In genomic region chr10:649798-650690, GRCh38 we compare ENCODE assay signal across 1 cellular context.
TF ChIP-seq lines count a peak whose summit lies in the region.

No MANE protein-coding gene starts in this region.

TF ChIP-seq in HepG2, 621 proteins besides CTCF, POLR2A, EP300 and RAD21 (continued from another document and continues in another):
- TF ChIP-seq, protein P1, sequence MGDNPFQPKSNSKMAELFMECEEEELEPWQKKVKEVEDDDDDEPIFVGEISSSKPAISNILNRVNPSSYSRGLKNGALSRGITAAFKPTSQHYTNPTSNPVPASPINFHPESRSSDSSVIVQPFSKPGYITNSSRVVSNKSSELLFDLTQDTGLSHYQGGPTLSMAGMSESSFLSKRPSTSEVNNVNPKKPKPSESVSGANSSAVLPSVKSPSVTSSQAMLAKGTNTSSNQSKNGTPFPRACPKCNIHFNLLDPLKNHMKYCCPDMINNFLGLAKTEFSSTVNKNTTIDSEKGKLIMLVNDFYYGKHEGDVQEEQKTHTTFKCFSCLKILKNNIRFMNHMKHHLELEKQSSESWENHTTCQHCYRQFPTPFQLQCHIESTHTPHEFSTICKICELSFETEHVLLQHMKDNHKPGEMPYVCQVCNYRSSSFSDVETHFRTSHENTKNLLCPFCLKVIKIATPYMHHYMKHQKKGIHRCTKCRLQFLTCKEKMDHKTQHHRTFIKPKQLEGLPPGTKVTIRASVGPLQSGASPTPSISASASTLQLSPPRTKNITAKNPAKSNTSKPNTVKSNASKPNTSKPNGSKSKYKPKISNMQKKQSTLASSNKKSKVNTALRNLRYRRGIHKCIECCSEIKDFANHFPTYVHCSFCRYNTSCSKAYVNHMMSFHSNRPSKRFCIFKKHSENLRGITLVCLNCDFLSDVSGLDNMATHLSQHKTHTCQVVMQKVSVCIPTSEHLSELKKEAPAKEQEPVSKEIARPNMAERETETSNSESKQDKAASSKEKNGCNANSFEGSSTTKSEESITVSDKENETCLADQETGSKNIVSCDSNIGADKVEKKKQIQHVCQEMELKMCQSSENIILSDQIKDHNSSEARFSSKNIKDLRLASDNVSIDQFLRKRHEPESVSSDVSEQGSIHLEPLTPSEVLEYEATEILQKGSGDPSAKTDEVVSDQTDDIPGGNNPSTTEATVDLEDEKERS (CRISPR knock-in tag; IDR thresholded peaks at IDR 0.05): no peak
- peak; percentile 57; the same call in 1 of the 2 replicates for TF ChIP-seq SP5 (CRISPR knock-in tag; IDR thresholded peaks at IDR 0.05; ENCODE audit: borderline replicate concordance, low read depth)
- TF ChIP-seq ZNF225 (CRISPR knock-in tag; IDR thresholded peaks at IDR 0.05): peak; percentile 61; the same call in 1 of the 2 replicates
- no peak for TF ChIP-seq ZFAT (CRISPR knock-in tag; conservative IDR thresholded peaks at IDR 0.05)
- TF ChIP-seq, protein P2, sequence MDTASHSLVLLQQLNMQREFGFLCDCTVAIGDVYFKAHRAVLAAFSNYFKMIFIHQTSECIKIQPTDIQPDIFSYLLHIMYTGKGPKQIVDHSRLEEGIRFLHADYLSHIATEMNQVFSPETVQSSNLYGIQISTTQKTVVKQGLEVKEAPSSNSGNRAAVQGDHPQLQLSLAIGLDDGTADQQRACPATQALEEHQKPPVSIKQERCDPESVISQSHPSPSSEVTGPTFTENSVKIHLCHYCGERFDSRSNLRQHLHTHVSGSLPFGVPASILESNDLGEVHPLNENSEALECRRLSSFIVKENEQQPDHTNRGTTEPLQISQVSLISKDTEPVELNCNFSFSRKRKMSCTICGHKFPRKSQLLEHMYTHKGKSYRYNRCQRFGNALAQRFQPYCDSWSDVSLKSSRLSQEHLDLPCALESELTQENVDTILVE (CRISPR knock-in tag; IDR thresholded peaks at IDR 0.05): no peak
- 0 out of 2 replicates have a peak, but pooled peaks have one; percentile 58 for TF ChIP-seq ZNF746 (CRISPR knock-in tag; IDR thresholded peaks at IDR 0.05)
- no peak for TF ChIP-seq MED13 (CRISPR knock-in tag; IDR thresholded peaks at IDR 0.05)
- 0 out of 2 replicates have a peak, but pooled peaks have one; percentile 12 for TF ChIP-seq ONECUT2 (CRISPR knock-in tag; IDR thresholded peaks at IDR 0.05)
- peak; percentile 45; the same call in 1 of the 2 replicates for TF ChIP-seq HDAC2 (CRISPR knock-in tag; IDR thresholded peaks at IDR 0.05)
- TF ChIP-seq, protein P3, sequence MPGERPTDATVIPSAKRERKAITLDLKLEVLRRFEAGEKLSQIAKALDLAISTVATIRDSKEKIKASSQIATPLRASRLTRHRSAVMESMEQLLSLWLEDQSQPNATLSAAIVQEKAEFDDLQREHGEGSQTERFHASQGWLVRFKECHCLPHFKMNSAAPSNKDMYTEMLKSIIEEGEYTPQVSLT (CRISPR knock-in tag; IDR thresholded peaks at IDR 0.05; ENCODE audit: borderline replicate concordance, low read depth): peak; percentile 97
- no peak for TF ChIP-seq RERE (CRISPR knock-in tag; IDR thresholded peaks at IDR 0.05; ENCODE audit: low read depth)
- TF ChIP-seq ZNF567 (CRISPR knock-in tag; IDR thresholded peaks at IDR 0.05; ENCODE audit: borderline replicate concordance): peak; percentile 68; the same call in 1 of the 2 replicates
- TF ChIP-seq, protein P4, sequence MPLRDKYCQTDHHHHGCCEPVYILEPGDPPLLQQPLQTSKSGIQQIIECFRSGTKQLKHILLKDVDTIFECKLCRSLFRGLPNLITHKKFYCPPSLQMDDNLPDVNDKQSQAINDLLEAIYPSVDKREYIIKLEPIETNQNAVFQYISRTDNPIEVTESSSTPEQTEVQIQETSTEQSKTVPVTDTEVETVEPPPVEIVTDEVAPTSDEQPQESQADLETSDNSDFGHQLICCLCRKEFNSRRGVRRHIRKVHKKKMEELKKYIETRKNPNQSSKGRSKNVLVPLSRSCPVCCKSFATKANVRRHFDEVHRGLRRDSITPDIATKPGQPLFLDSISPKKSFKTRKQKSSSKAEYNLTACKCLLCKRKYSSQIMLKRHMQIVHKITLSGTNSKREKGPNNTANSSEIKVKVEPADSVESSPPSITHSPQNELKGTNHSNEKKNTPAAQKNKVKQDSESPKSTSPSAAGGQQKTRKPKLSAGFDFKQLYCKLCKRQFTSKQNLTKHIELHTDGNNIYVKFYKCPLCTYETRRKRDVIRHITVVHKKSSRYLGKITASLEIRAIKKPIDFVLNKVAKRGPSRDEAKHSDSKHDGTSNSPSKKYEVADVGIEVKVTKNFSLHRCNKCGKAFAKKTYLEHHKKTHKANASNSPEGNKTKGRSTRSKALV (CRISPR knock-in tag; IDR thresholded peaks at IDR 0.05): peak; percentile 73; the same call in 1 of the 2 replicates
- TF ChIP-seq ZC3H13 (CRISPR knock-in tag; IDR thresholded peaks at IDR 0.05): peak; percentile 49
- no peak for TF ChIP-seq SOX13 (IDR thresholded peaks at IDR 0.05)
- TF ChIP-seq SOX13 (CRISPR knock-in tag; conservative IDR thresholded peaks at IDR 0.05 in 1 of 2, IDR thresholded peaks at IDR 0.05 in 1 of 2): peak in 1 of 2 experiments; percentile 60; a peak in 1 of 4 replicates
- no peak for TF ChIP-seq TCF12 (IDR thresholded peaks at IDR 0.05)
- no peak for TF ChIP-seq TCF12 (CRISPR knock-in tag; IDR thresholded peaks at IDR 0.05)
- TF ChIP-seq BRF2 (CRISPR knock-in tag; IDR thresholded peaks at IDR 0.05): no peak
- 0 out of 2 replicates have a peak, but pooled peaks have one; percentile 43 for TF ChIP-seq ZSCAN9 (CRISPR knock-in tag; IDR thresholded peaks at IDR 0.05; ENCODE audit: borderline replicate concordance)
- no peak; the same call in 1 of the 2 replicates for TF ChIP-seq KDM1A (CRISPR knock-in tag; IDR thresholded peaks at IDR 0.05)
- TF ChIP-seq BORCS8-MEF2B (CRISPR knock-in tag; IDR thresholded peaks at IDR 0.05): peak; percentile 21; the same call in 1 of the 2 replicates
- TF ChIP-seq ZNF883 (CRISPR knock-in tag; IDR thresholded peaks at IDR 0.05; ENCODE audit: not compliant biosample characterization): peak; percentile 50
- TF ChIP-seq MIER3 (CRISPR knock-in tag; IDR thresholded peaks at IDR 0.05; ENCODE audit: borderline replicate concordance): peak; percentile 31; the same call in 1 of the 2 replicates
- peak; percentile 21; the same call in 1 of the 2 replicates for TF ChIP-seq ZSCAN25 (CRISPR knock-in tag; IDR thresholded peaks at IDR 0.05)
- TF ChIP-seq ERF (CRISPR knock-in tag; IDR thresholded peaks at IDR 0.05): peak; percentile 74
- peak; percentile 64; the same call in 1 of the 2 replicates for TF ChIP-seq ATF7-NPFF (CRISPR knock-in tag; IDR thresholded peaks at IDR 0.05; ENCODE audit: low read depth)
- TF ChIP-seq, protein P5, sequence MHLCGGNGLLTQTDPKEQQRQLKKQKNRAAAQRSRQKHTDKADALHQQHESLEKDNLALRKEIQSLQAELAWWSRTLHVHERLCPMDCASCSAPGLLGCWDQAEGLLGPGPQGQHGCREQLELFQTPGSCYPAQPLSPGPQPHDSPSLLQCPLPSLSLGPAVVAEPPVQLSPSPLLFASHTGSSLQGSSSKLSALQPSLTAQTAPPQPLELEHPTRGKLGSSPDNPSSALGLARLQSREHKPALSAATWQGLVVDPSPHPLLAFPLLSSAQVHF (CRISPR knock-in tag; IDR thresholded peaks at IDR 0.05): no peak
- peak; percentile 74 for TF ChIP-seq HNRNPLL (IDR thresholded peaks at IDR 0.05; ENCODE audit: low read depth, low read length, poor library complexity, severe bottlenecking)
- 0 out of 2 replicates have a peak, but pooled peaks have one; percentile 47 for TF ChIP-seq NKX3-1 (CRISPR knock-in tag; IDR thresholded peaks at IDR 0.05)
- TF ChIP-seq, protein P6, sequence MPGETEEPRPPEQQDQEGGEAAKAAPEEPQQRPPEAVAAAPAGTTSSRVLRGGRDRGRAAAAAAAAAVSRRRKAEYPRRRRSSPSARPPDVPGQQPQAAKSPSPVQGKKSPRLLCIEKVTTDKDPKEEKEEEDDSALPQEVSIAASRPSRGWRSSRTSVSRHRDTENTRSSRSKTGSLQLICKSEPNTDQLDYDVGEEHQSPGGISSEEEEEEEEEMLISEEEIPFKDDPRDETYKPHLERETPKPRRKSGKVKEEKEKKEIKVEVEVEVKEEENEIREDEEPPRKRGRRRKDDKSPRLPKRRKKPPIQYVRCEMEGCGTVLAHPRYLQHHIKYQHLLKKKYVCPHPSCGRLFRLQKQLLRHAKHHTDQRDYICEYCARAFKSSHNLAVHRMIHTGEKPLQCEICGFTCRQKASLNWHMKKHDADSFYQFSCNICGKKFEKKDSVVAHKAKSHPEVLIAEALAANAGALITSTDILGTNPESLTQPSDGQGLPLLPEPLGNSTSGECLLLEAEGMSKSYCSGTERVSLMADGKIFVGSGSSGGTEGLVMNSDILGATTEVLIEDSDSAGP (CRISPR knock-in tag; IDR thresholded peaks at IDR 0.05; ENCODE audit: borderline replicate concordance): peak; percentile 88
- no peak; the same call in 1 of the 2 replicates for TF ChIP-seq IRX3 (CRISPR knock-in tag; IDR thresholded peaks at IDR 0.05; ENCODE audit: borderline replicate concordance, low read depth)
- TF ChIP-seq HNF1B (CRISPR knock-in tag; IDR thresholded peaks at IDR 0.05): peak; percentile 34; the same call in 1 of the 2 replicates
- TF ChIP-seq CBFB (CRISPR knock-in tag; IDR thresholded peaks at IDR 0.05): no peak
- TF ChIP-seq NR3C1 (CRISPR knock-in tag; IDR thresholded peaks at IDR 0.05): no peak
- TF ChIP-seq IKZF1 (IDR thresholded peaks at IDR 0.05): no peak
- TF ChIP-seq ZBTB37 (CRISPR knock-in tag; IDR thresholded peaks at IDR 0.05): no peak
- peak; percentile 85 for TF ChIP-seq SALL1 (CRISPR knock-in tag; IDR thresholded peaks at IDR 0.05)
- TF ChIP-seq ZNF205 (CRISPR knock-in tag; IDR thresholded peaks at IDR 0.05): no peak
- TF ChIP-seq, protein P7, sequence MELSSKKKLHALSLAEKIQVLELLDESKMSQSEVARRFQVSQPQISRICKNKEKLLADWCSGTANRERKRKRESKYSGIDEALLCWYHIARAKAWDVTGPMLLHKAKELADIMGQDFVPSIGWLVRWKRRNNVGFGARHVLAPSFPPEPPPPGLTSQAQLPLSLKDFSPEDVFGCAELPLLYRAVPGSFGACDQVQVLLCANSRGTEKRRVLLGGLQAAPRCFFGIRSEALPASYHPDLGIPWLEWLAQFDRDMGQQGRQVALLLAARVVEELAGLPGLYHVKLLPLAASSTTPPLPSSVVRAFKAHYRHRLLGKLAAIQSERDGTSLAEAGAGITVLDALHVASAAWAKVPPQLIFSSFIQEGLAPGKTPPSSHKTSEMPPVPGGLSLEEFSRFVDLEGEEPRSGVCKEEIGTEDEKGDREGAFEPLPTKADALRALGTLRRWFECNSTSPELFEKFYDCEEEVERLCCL (CRISPR knock-in tag; IDR thresholded peaks at IDR 0.05; ENCODE audit: borderline replicate concordance): no peak
